ENCODE assay signal across 9 cellular contexts in the genomic region with DNA sequence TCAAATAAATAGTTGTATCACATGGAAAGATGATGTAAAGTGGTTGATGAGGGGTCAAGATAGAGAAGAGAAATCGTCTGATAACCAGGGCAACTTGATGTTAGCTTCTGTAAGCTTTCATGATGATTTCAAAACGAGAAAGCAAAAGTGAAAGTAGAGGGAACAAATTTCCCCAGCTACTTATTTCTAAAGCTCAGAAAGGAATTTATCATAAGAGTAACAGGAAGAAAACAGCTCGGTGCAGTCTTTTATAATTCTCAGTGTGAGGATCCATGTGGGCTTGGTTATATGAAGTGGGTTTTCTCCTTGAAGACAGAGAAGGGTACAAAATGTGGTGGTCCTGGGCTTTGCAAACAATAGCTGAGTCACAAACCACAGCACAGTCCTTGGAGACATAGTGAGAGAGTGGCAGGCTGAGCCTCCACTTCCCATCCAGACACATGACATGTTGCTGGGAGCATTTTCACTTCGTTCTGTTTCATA. TPM values are rescaled to one million over a fixed set of nuclear protein-coding genes. Genes with fewer than 3 reads are reported as not detected.
A peak's percentile ranks its signal among the peaks of the same experiment; 100 is the strongest.
DNase-seq lines count a peak whose midpoint lies in the region; ATAC-seq lines count a peak whose summit lies in the region.
"Had no signal": no experiment of that assay in that cellular context is flagged by ENCODE, and none has a peak within 500 bp of the region (broad histone marks: within the 10 kb centered on the region; RNA-seq: fewer than 3 reads in every experiment).

No MANE protein-coding gene starts in this region.

- H3K4me3 Mint-ChIP-seq in activated CD4-positive, alpha-beta memory T cell treated with anti-CD3 and anti-CD28 coated beads for 36 hours, result peak overlapping the region; percentile 71

- no peaks in the 10 kb centered on the region for H3K36me3 Mint-ChIP-seq in activated CD4-positive, alpha-beta memory T cell treated with anti-CD3 and anti-CD28 coated beads for 36 hours

- peak; percentile 73 for ATAC-seq in GM18511 (IDR thresholded peaks at IDR 0.05; ENCODE audit: unreplicated experiment)
- ATAC-seq in HG03045 (IDR thresholded peaks at IDR 0.05; ENCODE audit: unreplicated experiment), result peak; percentile 65
- ATAC-seq in left lobe of liver, result peak; percentile 49

- no peaks in the 10 kb centered on the region for H3K9me3 Mint-ChIP-seq in activated CD4-positive, alpha-beta memory T cell treated with anti-CD3 and anti-CD28 coated beads for 36 hours

- H3K27ac Mint-ChIP-seq in activated CD4-positive, alpha-beta memory T cell treated with anti-CD3 and anti-CD28 coated beads for 36 hours, result peak overlapping the region; percentile 83

- DNase-seq in AG08395 (ENCODE audit: low spot score) (peak; percentile 4), left lobe of liver (ENCODE audit: low spot score) (no peak), NCI-H2227 treated with DMSO at 0.1 percent for 48 hours (lab: John Stamatoyannopoulos, UW) (no peak), DMS153 treated with DMSO at 0.1 percent for 48 hours (lab: John Stamatoyannopoulos, UW; ENCODE audit: unreplicated experiment) (no peak), amniotic stem cell (lab: John Stamatoyannopoulos, UW) (no peak)
- DNase-seq in activated CD4-positive, alpha-beta memory T cell treated with anti-CD3 and anti-CD28 coated beads for 36 hours, result peak; percentile 17

- intact Hi-C loops in activated CD4-positive, alpha-beta memory T cell treated with anti-CD3 and anti-CD28 coated beads for 36 hours (cut with micrococcal nuclease), result loop anchor here (5.0 to 10.0 kb wide), 2 partner anchors 470 to 658 kb away; a partner anchor contains a TSS

- POLR2A ChIA-PET in activated CD4-positive, alpha-beta memory T cell treated with anti-CD3 and anti-CD28 coated beads for 36 hours (lab: Charles Lee), result no interaction called here

- CTCF ChIA-PET in activated CD4-positive, alpha-beta memory T cell treated with anti-CD3 and anti-CD28 coated beads for 36 hours (lab: Charles Lee), result no interaction called here

- peaks cover 18% of the 10 kb centered on the region for H3K4me1 Mint-ChIP-seq in activated CD4-positive, alpha-beta memory T cell treated with anti-CD3 and anti-CD28 coated beads for 36 hours (ENCODE audit: low read depth)

- H3K27me3 Mint-ChIP-seq in activated CD4-positive, alpha-beta memory T cell treated with anti-CD3 and anti-CD28 coated beads for 36 hours, result no peaks in the 10 kb centered on the region

RNA-seq across cellular contexts. Expression of a gene that starts 32.1 kb away (rescaled TPM):
- total RNA-seq in activated CD4-positive, alpha-beta memory T cell treated with anti-CD3 and anti-CD28 coated beads for 36 hours, result not detected
- not detected for total RNA-seq in left lobe of liver
- total RNA-seq: glomerular endothelial cell had no signal

Comparison
In these comparisons a context has a peak if more than half of its experiments do, and no peak if none do; other contexts are left out.
1. DNase-seq: peak in AG08395 (single experiment) and activated CD4-positive, alpha-beta memory T cell treated with anti-CD3 and anti-CD28 coated beads for 36 hours (single experiment); none in left lobe of liver (single experiment), NCI-H2227 treated with DMSO at 0.1 percent for 48 hours (single experiment), DMS153 treated with DMSO at 0.1 percent for 48 hours (single experiment) and amniotic stem cell (single experiment).
2. Peak in every context shown above with its lines, with median percentiles within 50 percentile points of each other: ATAC-seq.